Comparison of ENCODE assay signal across 8 cellular contexts in the genomic region with DNA sequence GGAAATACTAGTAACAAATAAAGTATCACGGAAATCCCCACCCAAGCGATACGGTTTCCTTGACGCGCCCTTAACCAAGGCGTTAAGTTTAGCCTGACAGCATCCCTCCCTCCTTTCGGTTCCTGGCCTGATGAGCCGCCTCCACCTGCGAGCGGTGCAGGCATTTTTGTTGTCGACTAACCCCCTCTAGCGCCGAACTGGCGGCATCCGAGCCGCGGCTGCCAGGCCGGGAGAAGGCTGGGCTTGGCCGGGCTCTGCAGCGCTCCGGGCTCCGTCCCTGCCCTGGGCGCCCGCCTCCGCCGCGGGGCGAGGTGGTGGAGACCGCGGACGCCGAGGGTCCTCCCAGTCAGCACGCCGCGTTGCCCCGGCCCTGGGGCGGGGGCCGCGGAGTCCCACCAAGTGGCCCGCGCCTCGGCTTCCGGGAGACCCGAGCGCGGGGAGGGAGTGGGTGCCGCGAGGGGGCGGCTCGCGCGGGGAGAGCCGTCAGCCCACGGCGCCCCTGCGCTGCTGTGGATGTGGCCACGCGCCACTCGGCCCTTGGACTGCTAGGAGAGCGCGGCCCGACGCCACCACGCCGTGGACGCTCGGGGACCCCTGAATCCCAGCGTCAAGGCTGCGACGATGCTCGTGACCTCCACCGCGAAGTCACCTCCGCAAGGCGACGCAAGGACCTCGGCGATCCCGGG. TPM values are rescaled to one million over a fixed set of nuclear protein-coding genes. Genes with fewer than 3 reads are reported as not detected.
A peak's percentile ranks its signal among the peaks of the same experiment; 100 is the strongest.
DNase-seq lines count a peak whose midpoint lies in the region; ATAC-seq and TF ChIP-seq lines count a peak whose summit lies in the region.

No MANE protein-coding gene starts in this region.

- peaks cover 28% of the 10 kb centered on the region for H3K27me3 ChIP-seq in HL-60 (ENCODE audit: insufficient read depth, poor library complexity, severe bottlenecking)
- H3K27me3 ChIP-seq in Panc1 (ENCODE audit: control insufficient read depth, insufficient read depth, low read length) = peaks cover 4% of the 10 kb centered on the region; the same call in 1 of the 2 replicates
- H3K27me3 ChIP-seq in body of pancreas = no peaks in the 10 kb centered on the region
- peaks cover 26 to 59% (median 42%) of the 10 kb centered on the region in 3 donors for H3K27me3 ChIP-seq in gastrocnemius medialis

- DNase-seq in DMS79 (lab: John Stamatoyannopoulos, UW) (peak; percentile 23), HL-60 (ENCODE audit: low read depth in 1 of 2, low spot score in 1 of 2) (peak; percentile 2 to 69), Panc1 (ENCODE audit: low read depth, low spot score) (no peak), body of pancreas (peak; percentile 79 to 82 (median 80)), gastrocnemius medialis (peak in 1 of 2 donors; percentile 14), CD1c-positive myeloid dendritic cell (ENCODE audit: extremely low spot score) (no peak)

- POLR2A ChIA-PET in Panc1 (lab: Charles Lee) = no interaction called here

- no peaks in the 10 kb centered on the region for H3K9me3 ChIP-seq in Panc1 (ENCODE audit: control insufficient read depth, insufficient read depth, low read depth, low read length)
- H3K9me3 ChIP-seq in body of pancreas = no peaks in the 10 kb centered on the region
- no peaks in the 10 kb centered on the region for H3K9me3 ChIP-seq in gastrocnemius medialis

- H3K36me3 ChIP-seq in Panc1 (ENCODE audit: control insufficient read depth, insufficient read depth, low read length) (no peaks in the 10 kb centered on the region), body of pancreas (replicated peaks in 1 of 2; ENCODE audit: insufficient read depth in 1 of 2, low read depth in 2 of 2) (no peaks in the 10 kb centered on the region), gastrocnemius medialis (no peaks in the 10 kb centered on the region)

- WGBS in body of pancreas, 2 donors = 1% methylated on average over 33 to 64 of the region's 79 CpGs

- intact Hi-C loops in Panc1 (cut with micrococcal nuclease; ENCODE audit: unreplicated experiment) (no loop called here), body of pancreas (cut with DNase I) (no loop called here), gastrocnemius medialis (cut with DNase I; ENCODE audit: low total_unique reads) (no loop called here)

- no TSS peak for BruUV-seq in Panc1 (replicated peaks; lab: Mats Ljungman, UMichigan)

- TF ChIP-seq POLR2A in body of pancreas (IDR thresholded peaks at IDR 0.05) (no peak), gastrocnemius medialis (IDR thresholded peaks at IDR 0.05) (no peak)

- H3K4me3 ChIP-seq in HL-60 (replicated peaks; ENCODE audit: insufficient read depth, low read length) (peak overlapping the region; percentile 16), Panc1 (ENCODE audit: low read depth in 2 of 2, low read length in 2 of 2) (peak overlapping the region; percentile 41 to 46), body of pancreas (peak overlapping the region; percentile 5 to 64), iPS-11a (ENCODE audit: low read depth, low read length) (peak overlapping the region; percentile 64), gastrocnemius medialis (peak overlapping the region; percentile 42 to 49 (median 47))

- H3K27ac ChIP-seq in HL-60 (replicated peaks) (no peak overlapping the region), Panc1 (ENCODE audit: low read length) (no peak overlapping the region), body of pancreas (peak overlapping the region in 3 of 4 donors; percentile 8 to 51 (median 39)), gastrocnemius medialis (no peak overlapping the region)

- H3K4me1 ChIP-seq in Panc1 (ENCODE audit: control insufficient read depth, insufficient read depth, low read length) (no peaks in the 10 kb centered on the region; the same call in 1 of the 2 replicates), body of pancreas (peaks cover 31% of the 10 kb centered on the region), gastrocnemius medialis (peaks cover 5 to 21% of the 10 kb centered on the region in 2 donors)

- peak; percentile 21 for TF ChIP-seq CTCF in HL-60 (IDR thresholded peaks at IDR 0.05; ENCODE audit: insufficient read depth, low read length)
- peak; percentile 82 for TF ChIP-seq CTCF in Panc1 (IDR thresholded peaks at IDR 0.05)
- peak; percentile 49 to 80 (median 64) for TF ChIP-seq CTCF in body of pancreas (IDR thresholded peaks at IDR 0.05)
- TF ChIP-seq CTCF in gastrocnemius medialis (IDR thresholded peaks at IDR 0.05 in 4 of 5, conservative IDR thresholded peaks at IDR 0.05 in 1 of 5) = no peak

- CTCF ChIA-PET in Panc1 (lab: Charles Lee) = no interaction called here

- ATAC-seq in GM21367 (IDR thresholded peaks at IDR 0.05; ENCODE audit: unreplicated experiment) (peak; percentile 99), Panc1 (peak; percentile 98), body of pancreas (peak; percentile 94), gastrocnemius medialis (peak in 1 of 2 donors; percentile 19)

- in situ Hi-C loops in Panc1 (cut with HindIII; ENCODE audit: low pct_unique_long_range_greater_than_20kb, low sequenced_read_pairs) = no loop called here
- in situ Hi-C loops in gastrocnemius medialis (cut with MboI; ENCODE audit: low sequenced_read_pairs in 4 of 4) = no loop called here

RNA-seq across cellular contexts. Expression of a gene that starts 1.1 kb away (rescaled TPM):
- total RNA-seq in Panc1 (2021; ENCODE audit: unreplicated experiment) = 0.57 TPM
- polyA plus RNA-seq in Panc1 (2012; ENCODE audit: insufficient read length) = 0.24 TPM
- total RNA-seq in body of pancreas = 1 to 10 TPM in 1 of 2 donors, under 1 TPM in 1; 0.52 to 2.0 TPM
- not detected for total RNA-seq in gastrocnemius medialis

Comparison
In these comparisons a context has a peak if more than half of its experiments do, and no peak if none do; other contexts are left out.
1. DNase-seq: peak in DMS79 (single experiment), HL-60 (2 of 2) and body of pancreas (4 of 4); none in Panc1 (single experiment) and CD1c-positive myeloid dendritic cell (single experiment).
2. H3K27ac ChIP-seq: peak in body of pancreas (3 of 4); none in HL-60 (single experiment), Panc1 (single experiment) and gastrocnemius medialis (0 of 4).
3. CTCF ChIP-seq: peak in HL-60 (single experiment), Panc1 (single experiment) and body of pancreas (7 of 7); none in gastrocnemius medialis (0 of 5).
4. Peak in every context shown above with its lines, with median percentiles within 50 percentile points of each other: H3K4me3 ChIP-seq.